15 cellular contexts compared by ENCODE assay signal in genomic region chr14:57574617-57575288, GRCh38.
A peak's percentile ranks its signal among the peaks of the same experiment; 100 is the strongest.
DNase-seq lines count a peak whose midpoint lies in the region; ATAC-seq and TF ChIP-seq lines count a peak whose summit lies in the region.
"Had no signal": no experiment of that assay in that cellular context is flagged by ENCODE, and none has a peak within 500 bp of the region (broad histone marks: within the 10 kb centered on the region; RNA-seq: fewer than 3 reads in every experiment).

No MANE protein-coding gene starts in this region.

- no peak for TF ChIP-seq EP300 in ovary (IDR thresholded peaks at IDR 0.05)

- peak; percentile 89 to 97 (median 92) for ATAC-seq in right lobe of liver
- ATAC-seq in naive thymus-derived CD8-positive, alpha-beta T cell = no peak
- ATAC-seq: activated CD4-positive, alpha-beta T cell treated with anti-CD3 and anti-CD28 coated beads for 36 hours; activated T-cell treated with anti-CD3 and anti-CD28 coated beads, Interleukin-2, amount 50 U/mL, for 72 hours; left lung had no signal

- H3K4me3 Mint-ChIP-seq in naive thymus-derived CD8-positive, alpha-beta T cell = no peak overlapping the region
- H3K4me3 Mint-ChIP-seq: activated CD4-positive, alpha-beta T cell treated with anti-CD3 and anti-CD28 coated beads for 36 hours; activated T-cell treated with anti-CD3 and anti-CD28 coated beads, Interleukin-2, amount 50 U/mL, for 72 hours had no signal

- DNase-seq in ELR (ENCODE audit: low read depth) (peak; percentile 6), astrocyte of the cerebellum (ENCODE audit: low read depth) (no peak), right lobe of liver (peak in 1 of 3 donors; percentile 47), ovary (no peak), SHP77 (lab: John Stamatoyannopoulos, UW) (no peak)
- DNase-seq in naive thymus-derived CD8-positive, alpha-beta T cell = no peak
- DNase-seq: activated CD4-positive, alpha-beta T cell treated with anti-CD3 and anti-CD28 coated beads for 36 hours; activated T-cell treated with anti-CD3 and anti-CD28 coated beads, Interleukin-2, amount 50 U/mL, for 72 hours; left lung; MV-4-11; NK-92 treated with Interleukin-12 subunit alpha and Interleukin-12 subunit beta, amount 100 ng/mL, for 24 hours had no signal

- no peak overlapping the region for H3K27ac Mint-ChIP-seq in naive thymus-derived CD8-positive, alpha-beta T cell
- H3K27ac Mint-ChIP-seq: activated CD4-positive, alpha-beta T cell treated with anti-CD3 and anti-CD28 coated beads for 36 hours; activated T-cell treated with anti-CD3 and anti-CD28 coated beads, Interleukin-2, amount 50 U/mL, for 72 hours had no signal

- TF ChIP-seq POLR2A in right lobe of liver (IDR thresholded peaks at IDR 0.05) (no peak), ovary (IDR thresholded peaks at IDR 0.05) (no peak)

- H3K27ac ChIP-seq in HEK293 (ENCODE audit: extremely low read depth, low read depth, low read length) (no peak overlapping the region), right lobe of liver (no peak overlapping the region), ovary (no peak overlapping the region)
- H3K27ac ChIP-seq: left lung, skin epidermis, suprapubic skin had no signal

- WGBS in right lobe of liver (ENCODE audit: insufficient coverage, low coverage, low lambda C conversion rate, missing lambda C conversion rate) = 21% methylated on average over 3 of the region's 5 CpGs
- WGBS in ovary, 3 donors = 66 to 76% (median 76%) methylated on average over 5 of the region's 5 CpGs

- no peaks in the 10 kb centered on the region for H3K27me3 Mint-ChIP-seq in naive thymus-derived CD8-positive, alpha-beta T cell
- H3K27me3 Mint-ChIP-seq: activated CD4-positive, alpha-beta T cell treated with anti-CD3 and anti-CD28 coated beads for 36 hours had no signal

- POLR2A ChIA-PET in HEK293 (lab: Yijun Ruan, JAX) = no interaction called here
- POLR2A ChIA-PET in naive thymus-derived CD8-positive, alpha-beta T cell (lab: Charles Lee) = no interaction called here

- CTCF ChIA-PET in HEK293 (lab: Yijun Ruan, JAX) = no interaction called here

- H3K36me3 ChIP-seq in HEK293 (ENCODE audit: control insufficient read depth in 2 of 2, insufficient read depth in 1 of 2, low read length in 2 of 2) = no peaks in the 10 kb centered on the region
- H3K36me3 ChIP-seq in right lobe of liver = no peaks in the 10 kb centered on the region
- H3K36me3 ChIP-seq in ovary = no peaks in the 10 kb centered on the region
- H3K36me3 ChIP-seq: left lung, suprapubic skin had no signal

- no peaks in the 10 kb centered on the region for H3K9me3 ChIP-seq in HEK293 (ENCODE audit: control insufficient read depth, insufficient read depth, low read depth, low read length)
- no peaks in the 10 kb centered on the region for H3K9me3 ChIP-seq in right lobe of liver
- H3K9me3 ChIP-seq in ovary = no peaks in the 10 kb centered on the region
- H3K9me3 ChIP-seq: Caco-2, left lung, suprapubic skin had no signal

- intact Hi-C loops in right lobe of liver (cut with DNase I) (no loop called here), ovary (cut with DNase I) (no loop called here)

- no peaks in the 10 kb centered on the region for H3K36me3 Mint-ChIP-seq in naive thymus-derived CD8-positive, alpha-beta T cell

- in situ Hi-C loops in astrocyte of the cerebellum (cut with HindIII; ENCODE audit: low sequenced_read_pairs) = no loop called here

- H3K9me3 Mint-ChIP-seq in naive thymus-derived CD8-positive, alpha-beta T cell = peaks cover 0 to 3% (median 0%) of the 10 kb centered on the region in 9 donors

- TF ChIP-seq CTCF in HEK293 (tag by site-specific recombination; IDR thresholded peaks at IDR 0.05) (0 out of 2 replicates have a peak, but pooled peaks have one; percentile 25), astrocyte of the cerebellum (IDR thresholded peaks at IDR 0.05; ENCODE audit: low read depth, low read length, missing control alignments) (peak; percentile 19), right lobe of liver (IDR thresholded peaks at IDR 0.05) (peak; percentile 48 to 66 (median 63)), ovary (IDR thresholded peaks at IDR 0.05) (no peak)

- H3K4me1 ChIP-seq in HEK293 (ENCODE audit: control insufficient read depth, insufficient read depth, low read length) (no peaks in the 10 kb centered on the region), right lobe of liver (peaks cover 0 to 4% (median 0%) of the 10 kb centered on the region in 4 donors), ovary (ENCODE audit: insufficient read depth) (no peaks in the 10 kb centered on the region)
- H3K4me1 ChIP-seq: Caco-2, left lung, suprapubic skin had no signal

- H3K27me3 ChIP-seq in right lobe of liver (no peaks in the 10 kb centered on the region), ovary (no peaks in the 10 kb centered on the region)
- H3K27me3 ChIP-seq: left lung, suprapubic skin had no signal

- H3K4me3 ChIP-seq in HEK293 (ENCODE audit: low read depth, low read length) (no peak overlapping the region), astrocyte of the cerebellum (ENCODE audit: low read depth, low read length) (no peak overlapping the region), right lobe of liver (peak overlapping the region in 1 of 3 donors; percentile 26), ovary (no peak overlapping the region)
- H3K4me3 ChIP-seq: left lung, skin epidermis, suprapubic skin had no signal

- no peaks in the 10 kb centered on the region for H3K4me1 Mint-ChIP-seq in naive thymus-derived CD8-positive, alpha-beta T cell
- H3K4me1 Mint-ChIP-seq: activated CD4-positive, alpha-beta T cell treated with anti-CD3 and anti-CD28 coated beads for 36 hours had no signal

TF ChIP-seq in HEK293, 187 proteins besides CTCF, POLR2A, EP300 and RAD21:
- TF ChIP-seq ZSCAN5A (tag by site-specific recombination; IDR thresholded peaks at IDR 0.05) = no peak
- TF ChIP-seq ZNF76 (tag by site-specific recombination; IDR thresholded peaks at IDR 0.05; ENCODE audit: borderline replicate concordance, low read depth) = no peak
- TF ChIP-seq ZSCAN23 (tag by site-specific recombination; IDR thresholded peaks at IDR 0.05) = no peak
- no peak for TF ChIP-seq ZBTB1 (tag by site-specific recombination; IDR thresholded peaks at IDR 0.05)
- no peak for TF ChIP-seq SETDB1 (IDR thresholded peaks at IDR 0.05; ENCODE audit: insufficient read length, low read length)
TF ChIP-seq in HEK293: peak in this region for 0.

Comparison
In these comparisons a context has a peak if more than half of its experiments do, and no peak if none do; other contexts are left out.
1. CTCF ChIP-seq: peak in HEK293 (single experiment), astrocyte of the cerebellum (single experiment) and right lobe of liver (4 of 4); none in ovary (0 of 3).
2. ATAC-seq: peak in right lobe of liver (4 of 4); none in naive thymus-derived CD8-positive, alpha-beta T cell (0 of 2).